Comparison of ENCODE assay signal across 8 cellular contexts in the genomic region with DNA sequence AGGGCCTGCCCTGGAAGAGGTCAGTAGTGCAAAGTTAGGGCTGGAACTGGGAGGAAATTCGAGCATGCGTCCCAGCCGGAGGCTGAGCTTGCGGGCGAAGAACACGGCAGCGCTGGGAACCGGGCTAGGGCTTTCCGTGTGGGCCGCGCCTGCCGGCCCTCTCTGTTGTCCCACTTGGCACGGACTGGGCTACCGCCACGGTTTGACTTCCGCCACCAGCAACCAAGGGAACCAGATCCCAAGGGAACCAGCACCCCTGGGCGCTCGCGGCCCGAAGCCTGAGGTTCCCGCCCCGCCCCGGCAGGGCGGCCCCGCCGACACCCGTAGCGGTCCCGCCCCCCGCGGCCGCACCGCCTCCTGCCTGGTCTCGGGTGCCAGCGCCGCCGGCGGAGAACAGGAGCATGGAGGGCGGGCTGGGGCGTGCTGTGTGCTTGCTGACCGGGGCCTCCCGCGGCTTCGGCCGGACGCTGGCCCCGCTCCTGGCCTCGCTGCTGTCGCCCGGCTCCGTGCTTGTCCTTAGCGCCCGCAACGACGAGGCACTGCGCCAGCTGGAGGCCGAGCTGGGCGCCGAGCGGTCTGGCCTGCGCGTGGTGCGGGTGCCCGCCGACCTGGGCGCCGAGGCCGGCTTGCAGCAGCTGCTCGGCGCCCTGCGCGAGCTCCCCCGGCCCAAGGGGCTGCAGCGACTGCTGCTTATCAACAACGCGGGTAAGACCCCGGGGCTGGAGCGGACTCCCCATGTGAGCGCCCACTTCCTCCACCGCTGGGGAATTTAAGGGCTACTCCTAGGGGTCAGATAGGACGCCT. TPM values are rescaled to one million over a fixed set of nuclear protein-coding genes. Genes with fewer than 3 reads are reported as not detected.
DNase-seq lines count a peak whose midpoint lies in the region; ATAC-seq and TF ChIP-seq lines count a peak whose summit lies in the region.

A gene (plus strand): TSS at position 377 of the 804 bp plus-strand sequence. CDS start 25 bp downstream, at position 402.

- no peak for TF ChIP-seq EP300 in ovary (IDR thresholded peaks at IDR 0.05)

- peak within 1 kb of the TSS; percentile 88 for H3K4me3 ChIP-seq in KMS-11 (IDR thresholded peaks at IDR 0.05; ENCODE audit: insufficient read depth, low read depth, low read length)
- peak within 1 kb of the TSS; percentile 47 for H3K4me3 ChIP-seq in ovary
- peak within 1 kb of the TSS; percentile 61 for H3K4me3 ChIP-seq in urinary bladder (ENCODE audit: low read depth, low read length)

- peaks cover 14% of the 10 kb centered on the region for H3K27me3 ChIP-seq in KMS-11 (ENCODE audit: insufficient read depth, low read depth)
- H3K27me3 ChIP-seq in ovary = no peaks in the 10 kb centered on the region

- TF ChIP-seq CTCF in KMS-11 (conservative IDR thresholded peaks at IDR 0.05; ENCODE audit: low read depth, low read length) (no peak), ovary (IDR thresholded peaks at IDR 0.05) (no peak)

- H4K20me1 ChIP-seq in KMS-11 (ENCODE audit: insufficient read depth) = no peaks in the 10 kb centered on the region

- no peak within 1 kb of the TSS for H3K27ac ChIP-seq in KMS-11
- H3K27ac ChIP-seq in ovary = peak within 1 kb of the TSS; percentile 74 to 79
- H3K27ac ChIP-seq in urinary bladder (ENCODE audit: low read depth) = peak within 1 kb of the TSS; percentile 67

- H3K4me2 ChIP-seq in KMS-11 = peak within 1 kb of the TSS; percentile 99

- no peak for TF ChIP-seq POLR2A in ovary (IDR thresholded peaks at IDR 0.05)

- H3K9me3 ChIP-seq in ovary = no peaks in the 10 kb centered on the region

- intact Hi-C loops in Right ventricle myocardium superior (cut with DNase I) (no loop called here), ovary (cut with DNase I) (loop anchor here in 2 of 4 donors (10.0 kb wide), 2 partner anchors 288 to 1342 kb away; no protein-coding TSS in a partner anchor)

- H3K4me1 ChIP-seq in KMS-11 (ENCODE audit: low read depth, poor library complexity, severe bottlenecking) = peaks cover 8% of the 10 kb centered on the region
- peaks cover 7% of the 10 kb centered on the region for H3K4me1 ChIP-seq in ovary (ENCODE audit: insufficient read depth)
- no peaks in the 10 kb centered on the region for H3K4me1 ChIP-seq in urinary bladder (ENCODE audit: insufficient read depth)

- ATAC-seq in GM21786 (IDR thresholded peaks at IDR 0.05; ENCODE audit: unreplicated experiment) (peak; percentile 90), SK-N-SH treated with all-trans-retinoic acid at 6 μM for 48 hours (peak; percentile 91), Right ventricle myocardium superior (ENCODE audit: poor library complexity) (peak; percentile 95)

- peak within 1 kb of the TSS; percentile 49; the same call in 1 of the 2 replicates for H3K9ac ChIP-seq in KMS-11

- 0 to 1% (median 0%) methylated on average over 52 to 81 of the region's 81 CpGs for WGBS in ovary, 3 donors
- WGBS in urinary bladder = under 1% methylated on average over 81 of the region's 81 CpGs

- no peaks in the 10 kb centered on the region for H3K79me2 ChIP-seq in KMS-11 (ENCODE audit: insufficient read depth, low read depth)

- H3K36me3 ChIP-seq in KMS-11 (ENCODE audit: insufficient read depth) (no peaks in the 10 kb centered on the region), ovary (no peaks in the 10 kb centered on the region), urinary bladder (ENCODE audit: insufficient read depth) (no peaks in the 10 kb centered on the region)

- H2AFZ ChIP-seq in KMS-11 (ENCODE audit: low read depth) = peak within 1 kb of the TSS; percentile 100

- DNase-seq in G401 (ENCODE audit: low spot score) (peak; percentile 47), Right ventricle myocardium superior (peak; percentile 91), ovary (peak; percentile 62 to 78 (median 68))
- peak; percentile 44 for DNase-seq in activated naive CD8-positive, alpha-beta T cell treated with anti-CD3 and anti-CD28 coated beads, Interleukin-2, amount 50 U/mL, for 16 hours (ENCODE audit: low read depth, low spot score)

- in situ Hi-C loops in G401 (cut with HindIII; ENCODE audit: low sequenced_read_pairs) = no loop called here

TF ChIP-seq in SK-N-SH treated with all-trans-retinoic acid at 6 μM for 48 hours, 23 proteins besides CTCF, POLR2A, EP300 and RAD21:
- TF ChIP-seq ZFP3 (CRISPR knock-in tag; IDR thresholded peaks at IDR 0.05) = 0 out of 2 replicates have a peak, but pooled peaks have one; percentile 10
- TF ChIP-seq, protein P1, sequence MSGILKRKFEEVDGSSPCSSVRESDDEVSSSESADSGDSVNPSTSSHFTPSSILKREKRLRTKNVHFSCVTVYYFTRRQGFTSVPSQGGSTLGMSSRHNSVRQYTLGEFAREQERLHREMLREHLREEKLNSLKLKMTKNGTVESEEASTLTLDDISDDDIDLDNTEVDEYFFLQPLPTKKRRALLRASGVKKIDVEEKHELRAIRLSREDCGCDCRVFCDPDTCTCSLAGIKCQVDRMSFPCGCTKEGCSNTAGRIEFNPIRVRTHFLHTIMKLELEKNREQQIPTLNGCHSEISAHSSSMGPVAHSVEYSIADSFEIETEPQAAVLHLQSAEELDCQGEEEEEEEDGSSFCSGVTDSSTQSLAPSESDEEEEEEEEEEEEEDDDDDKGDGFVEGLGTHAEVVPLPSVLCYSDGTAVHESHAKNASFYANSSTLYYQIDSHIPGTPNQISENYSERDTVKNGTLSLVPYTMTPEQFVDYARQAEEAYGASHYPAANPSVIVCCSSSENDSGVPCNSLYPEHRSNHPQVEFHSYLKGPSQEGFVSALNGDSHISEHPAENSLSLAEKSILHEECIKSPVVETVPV (CRISPR knock-in tag; IDR thresholded peaks at IDR 0.05) = no peak

RNA-seq across cellular contexts. Expression of the gene that starts here (rescaled TPM):
- total RNA-seq in G401 (2014; rRNA removed; shearing (Covaris generic)) = 55.9 and 65.8 TPM in 2 replicates
- 53.9 TPM for total RNA-seq in Right ventricle myocardium superior
- total RNA-seq in ovary = 10 to 100 TPM in 6 of 7 donors, 1 to 10 TPM in 1; 9.3 to 36.2 (median 18.5) TPM
- polyA plus RNA-seq in ovary = 10 to 100 TPM; 11.9 to 26.1 TPM
- total RNA-seq in urinary bladder = 5.5 TPM
- polyA plus RNA-seq in urinary bladder = 28.2 TPM
